In the genomic region with DNA sequence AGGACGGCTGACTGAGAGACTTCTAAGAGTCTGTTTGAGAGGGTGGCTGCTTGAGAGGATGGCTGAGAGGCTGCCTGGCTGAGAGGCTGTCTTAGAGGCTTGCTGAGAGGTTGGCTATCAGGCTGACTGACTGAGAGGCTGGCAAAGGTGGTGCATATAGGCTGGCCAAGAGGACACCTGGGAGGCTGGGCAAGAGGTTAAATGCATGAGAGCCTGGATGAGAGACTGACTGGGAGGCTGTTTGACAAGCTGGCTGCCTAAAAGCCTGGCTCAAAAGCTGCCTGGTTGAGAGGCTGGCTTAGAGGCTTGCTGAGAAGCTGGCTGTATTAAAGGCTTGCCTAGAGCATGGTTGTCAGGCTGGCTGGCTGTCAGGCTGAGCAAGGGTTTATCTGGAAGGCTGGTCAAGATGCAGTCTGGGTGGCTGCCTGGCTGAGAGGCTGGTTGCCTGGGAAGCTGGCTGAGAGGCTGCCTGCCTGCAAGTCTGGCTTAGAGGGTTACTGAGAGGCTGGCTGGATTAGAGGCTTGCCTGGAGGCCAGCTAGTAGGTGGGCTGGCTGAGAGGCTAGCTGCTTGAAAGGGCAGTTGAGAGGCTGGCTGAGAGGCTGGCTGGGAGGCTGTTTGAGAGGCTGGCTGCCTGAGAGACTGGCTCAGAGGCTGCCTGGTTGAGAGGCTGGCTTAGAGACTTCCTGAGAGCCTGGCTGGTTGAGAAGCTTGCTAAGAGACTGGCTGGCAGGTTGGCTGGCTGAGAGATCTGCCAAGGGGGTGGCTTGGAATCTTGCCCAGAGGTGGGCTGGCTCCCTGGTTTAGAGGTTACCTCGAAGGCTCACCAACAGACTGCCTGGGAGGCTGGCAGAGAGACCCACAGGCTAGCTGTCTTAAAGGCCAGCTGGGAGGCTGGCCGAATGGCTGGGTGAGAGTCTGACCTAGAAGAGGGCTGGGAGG, we compare ENCODE assay signal across 1 cellular context.
TF ChIP-seq lines count a peak whose summit lies in the region.

No MANE protein-coding gene starts in this region.

TF ChIP-seq in HepG2, 621 proteins besides CTCF, POLR2A, EP300 and RAD21 (continued from another document):
- TF ChIP-seq ZNF713 (CRISPR knock-in tag; IDR thresholded peaks at IDR 0.05), result 0 out of 2 replicates have a peak, but pooled peaks have one; percentile 58
- TF ChIP-seq, protein P1, sequence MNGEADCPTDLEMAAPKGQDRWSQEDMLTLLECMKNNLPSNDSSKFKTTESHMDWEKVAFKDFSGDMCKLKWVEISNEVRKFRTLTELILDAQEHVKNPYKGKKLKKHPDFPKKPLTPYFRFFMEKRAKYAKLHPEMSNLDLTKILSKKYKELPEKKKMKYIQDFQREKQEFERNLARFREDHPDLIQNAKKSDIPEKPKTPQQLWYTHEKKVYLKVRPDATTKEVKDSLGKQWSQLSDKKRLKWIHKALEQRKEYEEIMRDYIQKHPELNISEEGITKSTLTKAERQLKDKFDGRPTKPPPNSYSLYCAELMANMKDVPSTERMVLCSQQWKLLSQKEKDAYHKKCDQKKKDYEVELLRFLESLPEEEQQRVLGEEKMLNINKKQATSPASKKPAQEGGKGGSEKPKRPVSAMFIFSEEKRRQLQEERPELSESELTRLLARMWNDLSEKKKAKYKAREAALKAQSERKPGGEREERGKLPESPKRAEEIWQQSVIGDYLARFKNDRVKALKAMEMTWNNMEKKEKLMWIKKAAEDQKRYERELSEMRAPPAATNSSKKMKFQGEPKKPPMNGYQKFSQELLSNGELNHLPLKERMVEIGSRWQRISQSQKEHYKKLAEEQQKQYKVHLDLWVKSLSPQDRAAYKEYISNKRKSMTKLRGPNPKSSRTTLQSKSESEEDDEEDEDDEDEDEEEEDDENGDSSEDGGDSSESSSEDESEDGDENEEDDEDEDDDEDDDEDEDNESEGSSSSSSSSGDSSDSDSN (CRISPR knock-in tag; IDR thresholded peaks at IDR 0.05), result peak; percentile 32; the same call in 1 of the 2 replicates
- no peak for TF ChIP-seq STAT5B (CRISPR knock-in tag; IDR thresholded peaks at IDR 0.05)
- TF ChIP-seq ZNF747 (CRISPR knock-in tag; IDR thresholded peaks at IDR 0.05; ENCODE audit: borderline replicate concordance), result 0 out of 2 replicates have a peak, but pooled peaks have one; percentile 56
- TF ChIP-seq ZNF337 (CRISPR knock-in tag; IDR thresholded peaks at IDR 0.05; ENCODE audit: borderline replicate concordance, low read depth), result no peak
- no peak for TF ChIP-seq ZFP1 (CRISPR knock-in tag; IDR thresholded peaks at IDR 0.05)
- TF ChIP-seq ZNF230 (CRISPR knock-in tag; IDR thresholded peaks at IDR 0.05), result no peak
- 0 out of 2 replicates have a peak, but pooled peaks have one; percentile 37 for TF ChIP-seq MEF2D (CRISPR knock-in tag; IDR thresholded peaks at IDR 0.05)
- 0 out of 2 replicates have a peak, but pooled peaks have one; percentile 29 for TF ChIP-seq SP4 (CRISPR knock-in tag; IDR thresholded peaks at IDR 0.05)
- TF ChIP-seq ZNF138 (CRISPR knock-in tag; IDR thresholded peaks at IDR 0.05; ENCODE audit: low read depth), result no peak
- TF ChIP-seq ZNF350 (CRISPR knock-in tag; IDR thresholded peaks at IDR 0.05; ENCODE audit: borderline replicate concordance, low read depth), result 0 out of 2 replicates have a peak, but pooled peaks have one; percentile 28
- TF ChIP-seq ZNF766 (CRISPR knock-in tag; IDR thresholded peaks at IDR 0.05; ENCODE audit: borderline replicate concordance), result no peak
- TF ChIP-seq, protein P2, sequence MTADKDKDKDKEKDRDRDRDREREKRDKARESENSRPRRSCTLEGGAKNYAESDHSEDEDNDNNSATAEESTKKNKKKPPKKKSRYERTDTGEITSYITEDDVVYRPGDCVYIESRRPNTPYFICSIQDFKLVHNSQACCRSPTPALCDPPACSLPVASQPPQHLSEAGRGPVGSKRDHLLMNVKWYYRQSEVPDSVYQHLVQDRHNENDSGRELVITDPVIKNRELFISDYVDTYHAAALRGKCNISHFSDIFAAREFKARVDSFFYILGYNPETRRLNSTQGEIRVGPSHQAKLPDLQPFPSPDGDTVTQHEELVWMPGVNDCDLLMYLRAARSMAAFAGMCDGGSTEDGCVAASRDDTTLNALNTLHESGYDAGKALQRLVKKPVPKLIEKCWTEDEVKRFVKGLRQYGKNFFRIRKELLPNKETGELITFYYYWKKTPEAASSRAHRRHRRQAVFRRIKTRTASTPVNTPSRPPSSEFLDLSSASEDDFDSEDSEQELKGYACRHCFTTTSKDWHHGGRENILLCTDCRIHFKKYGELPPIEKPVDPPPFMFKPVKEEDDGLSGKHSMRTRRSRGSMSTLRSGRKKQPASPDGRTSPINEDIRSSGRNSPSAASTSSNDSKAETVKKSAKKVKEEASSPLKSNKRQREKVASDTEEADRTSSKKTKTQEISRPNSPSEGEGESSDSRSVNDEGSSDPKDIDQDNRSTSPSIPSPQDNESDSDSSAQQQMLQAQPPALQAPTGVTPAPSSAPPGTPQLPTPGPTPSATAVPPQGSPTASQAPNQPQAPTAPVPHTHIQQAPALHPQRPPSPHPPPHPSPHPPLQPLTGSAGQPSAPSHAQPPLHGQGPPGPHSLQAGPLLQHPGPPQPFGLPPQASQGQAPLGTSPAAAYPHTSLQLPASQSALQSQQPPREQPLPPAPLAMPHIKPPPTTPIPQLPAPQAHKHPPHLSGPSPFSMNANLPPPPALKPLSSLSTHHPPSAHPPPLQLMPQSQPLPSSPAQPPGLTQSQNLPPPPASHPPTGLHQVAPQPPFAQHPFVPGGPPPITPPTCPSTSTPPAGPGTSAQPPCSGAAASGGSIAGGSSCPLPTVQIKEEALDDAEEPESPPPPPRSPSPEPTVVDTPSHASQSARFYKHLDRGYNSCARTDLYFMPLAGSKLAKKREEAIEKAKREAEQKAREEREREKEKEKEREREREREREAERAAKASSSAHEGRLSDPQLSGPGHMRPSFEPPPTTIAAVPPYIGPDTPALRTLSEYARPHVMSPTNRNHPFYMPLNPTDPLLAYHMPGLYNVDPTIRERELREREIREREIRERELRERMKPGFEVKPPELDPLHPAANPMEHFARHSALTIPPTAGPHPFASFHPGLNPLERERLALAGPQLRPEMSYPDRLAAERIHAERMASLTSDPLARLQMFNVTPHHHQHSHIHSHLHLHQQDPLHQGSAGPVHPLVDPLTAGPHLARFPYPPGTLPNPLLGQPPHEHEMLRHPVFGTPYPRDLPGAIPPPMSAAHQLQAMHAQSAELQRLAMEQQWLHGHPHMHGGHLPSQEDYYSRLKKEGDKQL (CRISPR knock-in tag; IDR thresholded peaks at IDR 0.05; ENCODE audit: low read depth), result no peak
- TF ChIP-seq SNAPC2 (CRISPR knock-in tag; IDR thresholded peaks at IDR 0.05), result no peak
- peak; percentile 27; the same call in 1 of the 2 replicates for TF ChIP-seq FOXC1 (CRISPR knock-in tag; IDR thresholded peaks at IDR 0.05; ENCODE audit: borderline replicate concordance)
- TF ChIP-seq SRSF1 (optimal IDR thresholded peaks at IDR 0.05; ENCODE audit: low read depth, low read length), result no peak
